Comparison of ENCODE assay signal across 1 cellular context in genomic region chr9:546797-547223, GRCh38.
TF ChIP-seq lines count a peak whose summit lies in the region.

No MANE protein-coding gene starts in this region.

TF ChIP-seq in IMR-90, 13 proteins besides CTCF, POLR2A, EP300 and RAD21 (continued from another document):
- TF ChIP-seq BHLHE40 (IDR thresholded peaks at IDR 0.05; ENCODE audit: low read depth, low read length) (no peak), CHD1 (IDR thresholded peaks at IDR 0.05; ENCODE audit: low read depth, low read length) (no peak)
